Comparison of ENCODE assay signal across 11 cellular contexts in the genomic region with DNA sequence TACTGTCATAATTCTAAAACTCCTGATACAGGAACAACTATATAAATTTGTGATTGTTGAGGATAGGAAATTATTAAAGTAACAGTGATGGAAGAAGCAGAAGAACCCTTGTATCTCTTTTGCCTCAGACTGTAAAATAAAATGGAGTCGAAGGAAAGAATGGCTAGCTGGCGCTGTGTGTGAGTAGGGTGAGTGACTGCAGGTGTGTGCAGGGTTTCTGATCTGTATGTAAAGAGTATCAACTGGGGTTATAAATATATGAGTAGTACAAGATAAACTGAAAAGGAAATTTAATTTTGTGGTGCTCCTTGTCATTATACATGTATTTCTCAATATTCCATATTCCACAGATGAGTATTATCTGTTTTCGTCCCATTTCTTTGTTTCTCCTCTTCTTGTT. TPM values are rescaled to one million over a fixed set of nuclear protein-coding genes. Genes with fewer than 3 reads are reported as not detected.
DNase-seq lines count a peak whose midpoint lies in the region; ATAC-seq and TF ChIP-seq lines count a peak whose summit lies in the region.
"Had no signal": no experiment of that assay in that cellular context is flagged by ENCODE, and none has a peak within 500 bp of the region (broad histone marks: within the 10 kb centered on the region; RNA-seq: fewer than 3 reads in every experiment).

No MANE protein-coding gene starts in this region.

- 94 to 96% (median 95%) methylated on average over 3 of the region's 3 CpGs for WGBS in adrenal gland, 4 donors

- DNase-seq in GM06990 (ENCODE audit: extremely low read depth, insufficient read length) (no peak), T-helper 17 cell (no peak), immature natural killer cell (no peak), NCI-H2029 (lab: John Stamatoyannopoulos, UW) (no peak), NOMO-1 treated with dmso at 0.1 percent for 144 hours (lab: John Stamatoyannopoulos, UW; ENCODE audit: unreplicated experiment) (no peak), adrenal gland (no peak)
- DNase-seq: NCI-H510A had no signal

- peak overlapping the region in 1 of 5 donors; percentile 47 for H3K27ac ChIP-seq in adrenal gland
- H3K27ac ChIP-seq: vagina had no signal

- TF ChIP-seq CTCF in GM06990 (IDR thresholded peaks at IDR 0.05; ENCODE audit: insufficient read depth, low read length, poor library complexity, severe bottlenecking) (no peak), adrenal gland (IDR thresholded peaks at IDR 0.05) (no peak)

- intact Hi-C loops in adrenal gland (cut with DNase I), result no loop called here

- no peaks in the 10 kb centered on the region for H3K27me3 Mint-ChIP-seq in T-helper 17 cell
- H3K27me3 Mint-ChIP-seq in immature natural killer cell (ENCODE audit: low read depth in 3 of 3), result no peaks in the 10 kb centered on the region
- H3K27me3 Mint-ChIP-seq: brain had no signal

- H3K36me3 ChIP-seq in GM06990 (ENCODE audit: control insufficient read depth, insufficient read depth, low read length), result peaks cover 2% of the 10 kb centered on the region
- peaks cover 0 to 27% of the 10 kb centered on the region in 2 donors for H3K36me3 ChIP-seq in adrenal gland (replicated peaks in 1 of 2)

- H3K9me3 Mint-ChIP-seq in immature natural killer cell, result no peaks in the 10 kb centered on the region

- TF ChIP-seq POLR2A in adrenal gland (IDR thresholded peaks at IDR 0.05), result no peak

- H3K4me3 Mint-ChIP-seq in T-helper 17 cell (peak overlapping the region; percentile 49), immature natural killer cell (no peak overlapping the region)
- H3K4me3 Mint-ChIP-seq: brain had no signal

- H3K27ac Mint-ChIP-seq in T-helper 17 cell (peak overlapping the region; percentile 89), immature natural killer cell (peak overlapping the region in 2 of 6 donors; percentile 78 to 81)

- H3K4me1 Mint-ChIP-seq in T-helper 17 cell (peaks cover 22% of the 10 kb centered on the region), immature natural killer cell (peaks cover 0 to 5% of the 10 kb centered on the region in 2 donors)

- ATAC-seq in GM19351 (IDR thresholded peaks at IDR 0.05; ENCODE audit: unreplicated experiment), result peak; percentile 39
- ATAC-seq in HG02885 (IDR thresholded peaks at IDR 0.05; ENCODE audit: poor library complexity, unreplicated experiment), result peak; percentile 50
- peak; percentile 24 for ATAC-seq in T-helper 17 cell

- no peaks in the 10 kb centered on the region for H3K9me3 ChIP-seq in T-helper 17 cell (ENCODE audit: control insufficient read depth, low read length, poor library complexity, severe bottlenecking)
- no peaks in the 10 kb centered on the region for H3K9me3 ChIP-seq in adrenal gland (replicated peaks in 1 of 3)
- H3K9me3 ChIP-seq: vagina had no signal

- peaks cover 3 to 21% of the 10 kb centered on the region in 2 donors for H3K4me1 ChIP-seq in adrenal gland (replicated peaks in 1 of 2)
- H3K4me1 ChIP-seq: vagina had no signal

- H3K4me3 ChIP-seq in GM06990 (replicated peaks; ENCODE audit: low read depth, low read length) (peak overlapping the region; percentile 22; the same call in 1 of the 2 replicates), adrenal gland (no peak overlapping the region)
- H3K4me3 ChIP-seq: vagina had no signal

- H3K36me3 Mint-ChIP-seq in T-helper 17 cell (ENCODE audit: low read depth) (peaks cover 11% of the 10 kb centered on the region), immature natural killer cell (peaks cover 36 to 51% (median 43%) of the 10 kb centered on the region in 3 donors)

- H3K27me3 ChIP-seq in GM06990 (replicated peaks; ENCODE audit: control insufficient read depth, insufficient read depth, low read length), result no peaks in the 10 kb centered on the region
- H3K27me3 ChIP-seq in adrenal gland, result no peaks in the 10 kb centered on the region
- H3K27me3 ChIP-seq: vagina had no signal

RNA-seq across cellular contexts. Expression of a gene that starts 15.2 kb away (rescaled TPM):
- 10 to 100 TPM; 27.2 to 28.4 TPM for total RNA-seq in T-helper 17 cell
- 1 to 10 TPM; 2.7 to 3.9 (median 2.8) TPM for polyA plus RNA-seq in immature natural killer cell
- 10 to 100 TPM; 14.0 to 70.8 (median 36.5) TPM for total RNA-seq in adrenal gland
- 10 to 100 TPM; 18.9 to 52.2 (median 32.8) TPM for polyA plus RNA-seq in adrenal gland
